In the genomic region with DNA sequence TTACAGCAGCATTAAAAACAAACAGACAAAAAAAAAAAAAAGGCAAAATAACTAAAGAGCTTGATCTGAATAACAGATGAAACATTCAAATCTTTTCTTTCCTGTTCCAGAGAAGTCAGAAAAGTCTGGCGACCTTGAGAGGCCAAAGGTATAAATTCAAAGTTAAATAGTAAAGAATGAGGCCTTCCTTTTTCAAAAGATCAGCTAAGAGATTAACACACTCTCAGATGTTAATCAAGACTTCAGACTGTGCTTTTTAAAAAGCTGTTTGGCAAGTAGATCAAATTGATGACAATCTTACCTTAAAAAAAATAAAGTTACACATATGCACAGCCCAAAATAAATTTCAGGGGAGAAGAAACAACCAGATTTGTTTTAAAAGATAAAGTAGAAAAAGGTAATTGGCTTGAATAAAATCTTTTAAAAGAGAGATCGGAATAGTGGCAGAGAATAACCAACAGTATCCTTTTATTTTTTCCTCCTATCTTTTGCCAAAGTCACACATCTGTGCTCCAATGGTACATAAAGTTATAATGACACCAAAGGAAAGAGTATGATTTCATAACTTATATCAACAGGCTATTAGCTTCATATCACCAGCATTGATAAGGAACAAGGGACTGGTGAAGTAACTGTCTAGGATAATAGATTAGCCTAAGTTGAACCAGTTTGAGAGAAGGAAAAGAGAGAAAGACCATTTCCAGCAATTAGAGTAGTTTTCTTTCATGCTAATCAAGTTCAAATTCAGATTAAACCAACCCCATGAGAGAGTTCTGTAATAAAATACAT, we compare ENCODE assay signal across 16 cellular contexts.
DNase-seq lines count a peak whose midpoint lies in the region; ATAC-seq and TF ChIP-seq lines count a peak whose summit lies in the region.
"Had no signal": no experiment of that assay in that cellular context is flagged by ENCODE, and none has a peak within 500 bp of the region (broad histone marks: within the 10 kb centered on the region; RNA-seq: fewer than 3 reads in every experiment).

No MANE protein-coding gene starts in this region.

- TF ChIP-seq POLR2A in testis (IDR thresholded peaks at IDR 0.05), result no peak

- peaks cover 67% of the 10 kb centered on the region for H3K79me2 ChIP-seq in osteoblast (ENCODE audit: insufficient read depth, low read length)

- H3K36me3 Mint-ChIP-seq in HFFc6 (ENCODE audit: low read depth), result peaks cover 71% of the 10 kb centered on the region

- peaks cover 78% of the 10 kb centered on the region for H3K4me1 ChIP-seq in osteoblast (ENCODE audit: insufficient read depth, low read length)
- H3K4me1 ChIP-seq in testis, result peaks cover 34% of the 10 kb centered on the region

- no peak for TF ChIP-seq CTCF in HFFc6 (IDR thresholded peaks at IDR 0.05)
- no peak for TF ChIP-seq CTCF in coronary artery (IDR thresholded peaks at IDR 0.05)
- TF ChIP-seq CTCF in osteoblast (IDR thresholded peaks at IDR 0.05; ENCODE audit: extremely low read depth, low read depth, low read length), result no peak
- no peak for TF ChIP-seq CTCF in testis (IDR thresholded peaks at IDR 0.05)

- peaks cover 95% of the 10 kb centered on the region for H3K4me1 Mint-ChIP-seq in HFFc6 (ENCODE audit: low read depth)

- no peak overlapping the region; the same call in 1 of the 2 replicates for H3K4me3 Mint-ChIP-seq in HFFc6
- H3K4me3 Mint-ChIP-seq: activated naive CD4-positive, alpha-beta T cell treated with anti-CD3 and anti-CD28 coated beads for 36 hours; B cell; naive B cell had no signal

- H3K4me3 ChIP-seq in coronary artery, result no peak overlapping the region
- no peak overlapping the region for H3K4me3 ChIP-seq in osteoblast (ENCODE audit: insufficient read depth, low read length)
- H3K4me3 ChIP-seq in testis, result no peak overlapping the region
- H3K4me3 ChIP-seq: left lung had no signal

- H3K36me3 ChIP-seq in osteoblast (ENCODE audit: insufficient read depth, low read length) (peaks cover 72% of the 10 kb centered on the region), testis (ENCODE audit: low read depth, missing control alignments) (no peaks in the 10 kb centered on the region)

- H3K27ac ChIP-seq in coronary artery (peak overlapping the region; percentile 60 to 63), osteoblast (ENCODE audit: low read depth, low read length) (peak overlapping the region; percentile 79), testis (peak overlapping the region; percentile 12 to 60)

- H3K27me3 Mint-ChIP-seq in HFFc6 (ENCODE audit: insufficient read depth), result peaks cover 1% of the 10 kb centered on the region; the same call in 1 of the 2 replicates
- H3K27me3 Mint-ChIP-seq: B cell, naive B cell had no signal

- 50 to 61% methylated on average over 2 of the region's 2 CpGs for WGBS in testis, 2 donors

- H3K27me3 ChIP-seq in osteoblast (ENCODE audit: insufficient read depth, low read length) (no peaks in the 10 kb centered on the region), testis (no peaks in the 10 kb centered on the region)
- H3K27me3 ChIP-seq: left lung had no signal

- H3K27ac Mint-ChIP-seq in HFFc6, result peak overlapping the region; percentile 76
- H3K27ac Mint-ChIP-seq: activated naive CD4-positive, alpha-beta T cell treated with anti-CD3 and anti-CD28 coated beads for 36 hours; B cell; naive B cell had no signal

- no peak for ATAC-seq in HG03520 (IDR thresholded peaks at IDR 0.05; ENCODE audit: unreplicated experiment)
- ATAC-seq: left lung had no signal

- no peak for DNase-seq in HFFc6
- no peak for DNase-seq in coronary artery (ENCODE audit: low spot score)
- DNase-seq in osteoblast (ENCODE audit: insufficient read length, low spot score, missing footprints), result no peak
- no peak for DNase-seq in testis
- DNase-seq in NCI-H2196 treated with DMSO at 0.1 percent for 48 hours (lab: John Stamatoyannopoulos, UW; ENCODE audit: unreplicated experiment), result no peak
- no peak for DNase-seq in stimulated activated CD4-positive, alpha-beta T cell treated with anti-CD3 and anti-CD28 coated beads, Interleukin-12 subunit alpha, Interleukin-12 subunit beta, amount 100 ng/mL, for 4 hours
- DNase-seq: activated CD8-positive, alpha-beta memory T cell treated with anti-CD3 and anti-CD28 coated beads, Interleukin-2, amount 50 U/mL, for 4 hours; activated naive CD4-positive, alpha-beta T cell treated with anti-CD3 and anti-CD28 coated beads for 36 hours; GF-D8; left lung; naive B cell; NCI-H2029 treated with DMSO at 0.1 percent for 48 hours; NCI-H774; stimulated activated CD4-positive, alpha-beta T cell treated with anti-CD3 and anti-CD28 coated beads, Interleukin-4, amount 100 ng/mL, for 24 hours had no signal

- H3K9me3 Mint-ChIP-seq in HFFc6, result no peaks in the 10 kb centered on the region
- H3K9me3 Mint-ChIP-seq: activated naive CD4-positive, alpha-beta T cell treated with anti-CD3 and anti-CD28 coated beads for 36 hours; naive B cell had no signal

- H3K4me2 ChIP-seq in osteoblast (ENCODE audit: insufficient read depth, low read length), result no peak overlapping the region

- intact Hi-C loops in testis (cut with DNase I; ENCODE audit: low total_unique reads), result no loop called here

- H4K20me1 ChIP-seq in osteoblast (ENCODE audit: insufficient read depth, low read length), result peaks cover 3% of the 10 kb centered on the region

- no peak overlapping the region for H2AFZ ChIP-seq in osteoblast (ENCODE audit: low read length)

- H3K9me3 ChIP-seq in osteoblast (ENCODE audit: low read depth, low read length) (no peaks in the 10 kb centered on the region), testis (no peaks in the 10 kb centered on the region)
- H3K9me3 ChIP-seq: left lung had no signal
